15 cellular contexts compared by ENCODE assay signal in genomic region chr3:86995537-86995936, GRCh38. TPM values are rescaled to one million over a fixed set of nuclear protein-coding genes. Genes with fewer than 3 reads are reported as not detected.
A peak's percentile ranks its signal among the peaks of the same experiment; 100 is the strongest.
DNase-seq lines count a peak whose midpoint lies in the region; ATAC-seq, FAIRE-seq and TF ChIP-seq lines count a peak whose summit lies in the region.
"Had no signal": no experiment of that assay in that cellular context is flagged by ENCODE, and none has a peak within 500 bp of the region (broad histone marks: within the 10 kb centered on the region; RNA-seq: fewer than 3 reads in every experiment).

No MANE protein-coding gene starts in this region.

- POLR2A ChIA-PET in activated CD4-positive, alpha-beta memory T cell treated with anti-CD3 and anti-CD28 coated beads, Interleukin-2, amount 10 ng/mL, durations not matched to agents 7 days and 5 days (lab: Charles Lee), result no interaction called here

- ATAC-seq in GM18498 (IDR thresholded peaks at IDR 0.05; ENCODE audit: unreplicated experiment), result no peak
- ATAC-seq: activated CD4-positive, alpha-beta T cell treated with anti-CD3 and anti-CD28 coated beads for 36 hours; stimulated activated naive B cell treated with anti-CD40 and anti-IgM and Interleukin-4, amounts not matched to agents 10 μg/mL and 1 μg/mL and 100 μg/mL, for 72 hours had no signal

- no peak overlapping the region for H3K4me3 Mint-ChIP-seq in activated CD4-positive, alpha-beta memory T cell treated with anti-CD3 and anti-CD28 coated beads, Interleukin-2, amount 10 ng/mL, durations not matched to agents 7 days and 5 days
- H3K4me3 Mint-ChIP-seq: activated CD4-positive, alpha-beta T cell treated with anti-CD3 and anti-CD28 coated beads for 36 hours; stimulated activated naive B cell treated with anti-CD40 and anti-IgM and Interleukin-4, amounts not matched to agents 10 μg/mL and 1 μg/mL and 100 μg/mL, for 72 hours had no signal

- 79 to 86% methylated on average over 5 of the region's 5 CpGs for WGBS in sigmoid colon, 2 donors

- peaks cover 0 to 18% (median 7%) of the 10 kb centered on the region in 4 donors for H3K4me1 ChIP-seq in sigmoid colon

- peak; percentile 88 for DNase-seq in RPMI7951 (ENCODE audit: low read depth)
- DNase-seq in fibroblast of gingiva (ENCODE audit: low read depth), result peak; percentile 91
- DNase-seq in sigmoid colon, result peak; percentile 57
- no peak for DNase-seq in activated CD4-positive, alpha-beta memory T cell treated with anti-CD3 and anti-CD28 coated beads, Interleukin-2, amount 10 ng/mL, durations not matched to agents 7 days and 5 days
- no peak for DNase-seq in DMS114 treated with DMSO at 0.1 percent for 48 hours (lab: John Stamatoyannopoulos, UW; ENCODE audit: unreplicated experiment)
- DNase-seq in activated gamma-delta T cell (lab: John Stamatoyannopoulos, UW), result no peak
- DNase-seq: activated CD4-positive, alpha-beta T cell treated with anti-CD3 and anti-CD28 coated beads for 36 hours; NCI-H2081; stimulated activated CD4-positive, alpha-beta T cell treated with anti-CD3 and anti-CD28 coated beads, Interleukin-4, amount 100 ng/mL, for 24 hours; stimulated activated naive B cell treated with anti-CD40 and anti-IgM and Interleukin-4, amounts not matched to agents 10 μg/mL and 1 μg/mL and 100 μg/mL, for 72 hours had no signal

- peak; percentile 90 for FAIRE-seq in G401.6 (lab: Jason Lieb, UNC)

- no peak for TF ChIP-seq CTCF in sigmoid colon (IDR thresholded peaks at IDR 0.05)

- intact Hi-C loops in sigmoid colon (cut with DNase I), result no loop called here

- H3K36me3 Mint-ChIP-seq in activated CD4-positive, alpha-beta memory T cell treated with anti-CD3 and anti-CD28 coated beads, Interleukin-2, amount 10 ng/mL, durations not matched to agents 7 days and 5 days (ENCODE audit: low read depth), result no peaks in the 10 kb centered on the region
- H3K36me3 Mint-ChIP-seq: stimulated activated naive B cell treated with anti-CD40 and anti-IgM and Interleukin-4, amounts not matched to agents 10 μg/mL and 1 μg/mL and 100 μg/mL, for 72 hours had no signal

- H3K36me3 ChIP-seq in sigmoid colon, result no peaks in the 10 kb centered on the region
- H3K36me3 ChIP-seq: cardiac muscle cell had no signal

- TF ChIP-seq EP300 in sigmoid colon (IDR thresholded peaks at IDR 0.05), result no peak

- peaks cover 8% of the 10 kb centered on the region for H3K27me3 Mint-ChIP-seq in activated CD4-positive, alpha-beta memory T cell treated with anti-CD3 and anti-CD28 coated beads, Interleukin-2, amount 10 ng/mL, durations not matched to agents 7 days and 5 days

- H3K4me3 ChIP-seq in sigmoid colon, result no peak overlapping the region
- H3K4me3 ChIP-seq: cardiac muscle cell had no signal

- no peaks in the 10 kb centered on the region for H3K9me3 ChIP-seq in sigmoid colon

- no peaks in the 10 kb centered on the region for H3K4me1 Mint-ChIP-seq in activated CD4-positive, alpha-beta memory T cell treated with anti-CD3 and anti-CD28 coated beads, Interleukin-2, amount 10 ng/mL, durations not matched to agents 7 days and 5 days
- H3K4me1 Mint-ChIP-seq: activated CD4-positive, alpha-beta T cell treated with anti-CD3 and anti-CD28 coated beads for 36 hours had no signal

- no peak overlapping the region for H3K27ac Mint-ChIP-seq in activated CD4-positive, alpha-beta memory T cell treated with anti-CD3 and anti-CD28 coated beads, Interleukin-2, amount 10 ng/mL, durations not matched to agents 7 days and 5 days
- H3K27ac Mint-ChIP-seq: activated CD4-positive, alpha-beta T cell treated with anti-CD3 and anti-CD28 coated beads for 36 hours; activated T-helper 2 cell treated with anti-CD3 and anti-CD28 coated beads, Interferon-gamma antibody, Interleukin-2, Interleukin-4, amounts not matched to agents 10 μg/mL and 5 μg/mL and 100 μg/mL, durations not matched to agents 14 hours and 24 hours and 36 hours; stimulated activated naive B cell treated with anti-CD40 and anti-IgM and Interleukin-4, amounts not matched to agents 10 μg/mL and 1 μg/mL and 100 μg/mL, for 72 hours had no signal

- CTCF ChIA-PET in activated CD4-positive, alpha-beta memory T cell treated with anti-CD3 and anti-CD28 coated beads, Interleukin-2, amount 10 ng/mL, durations not matched to agents 7 days and 5 days (lab: Charles Lee), result no interaction called here

- no peak for TF ChIP-seq POLR2A in sigmoid colon (IDR thresholded peaks at IDR 0.05)

- no peaks in the 10 kb centered on the region for H3K9me3 Mint-ChIP-seq in activated CD4-positive, alpha-beta memory T cell treated with anti-CD3 and anti-CD28 coated beads, Interleukin-2, amount 10 ng/mL, durations not matched to agents 7 days and 5 days
- H3K9me3 Mint-ChIP-seq: activated T-helper 2 cell treated with anti-CD3 and anti-CD28 coated beads, Interferon-gamma antibody, Interleukin-2, Interleukin-4, amounts not matched to agents 10 μg/mL and 5 μg/mL and 100 μg/mL, durations not matched to agents 14 hours and 24 hours and 36 hours; stimulated activated naive B cell treated with anti-CD40 and anti-IgM and Interleukin-4, amounts not matched to agents 10 μg/mL and 1 μg/mL and 100 μg/mL, for 72 hours had no signal

- no peak overlapping the region for H3K27ac ChIP-seq in sigmoid colon
- H3K27ac ChIP-seq: cardiac muscle cell, KMS-11 had no signal

- H3K27me3 ChIP-seq in sigmoid colon, result no peaks in the 10 kb centered on the region

RNA-seq across cellular contexts. Expression of gene VGLL3, which starts 4.6 kb away (rescaled TPM):
- total RNA-seq in RPMI7951 (2014; rRNA removed; shearing (Covaris generic)), result 10.4 and 19.8 TPM in 2 replicates
- 10 to 100 TPM; 24.0 to 35.0 (median 31.6) TPM for total RNA-seq in sigmoid colon
- polyA plus RNA-seq in sigmoid colon, result 1 to 10 TPM in 2 of 3 donors, under 1 TPM in 1; 0.23 to 4.8 (median 1.4) TPM
- not detected for total RNA-seq in activated CD4-positive, alpha-beta memory T cell treated with anti-CD3 and anti-CD28 coated beads, Interleukin-2, amount 10 ng/mL, durations not matched to agents 7 days and 5 days
- total RNA-seq: activated CD4-positive, alpha-beta T cell treated with anti-CD3 and anti-CD28 coated beads for 36 hours; activated T-helper 2 cell treated with anti-CD3 and anti-CD28 coated beads, Interferon-gamma antibody, Interleukin-2, Interleukin-4, amounts not matched to agents 10 μg/mL and 5 μg/mL and 100 μg/mL, durations not matched to agents 14 hours and 24 hours and 36 hours had no signal

Comparison
In these comparisons a context has a peak if more than half of its experiments do, and no peak if none do; other contexts are left out.
1. DNase-seq: peak in RPMI7951 (single experiment), fibroblast of gingiva (single experiment) and sigmoid colon (single experiment); none in activated CD4-positive, alpha-beta memory T cell treated with anti-CD3 and anti-CD28 coated beads, Interleukin-2, amount 10 ng/mL, durations not matched to agents 7 days and 5 days (single experiment), DMS114 treated with DMSO at 0.1 percent for 48 hours (single experiment) and activated gamma-delta T cell (single experiment).
2. RNA of gene VGLL3, which starts 4.6 kb away (total RNA-seq): 24.0 to 35.0 TPM in sigmoid colon and 10.4 to 19.8 TPM in RPMI7951; not detected in activated CD4-positive, alpha-beta memory T cell treated with anti-CD3 and anti-CD28 coated beads, Interleukin-2, amount 10 ng/mL, durations not matched to agents 7 days and 5 days; every median in the first group is over 10 times any median in the second.